In the genomic region with DNA sequence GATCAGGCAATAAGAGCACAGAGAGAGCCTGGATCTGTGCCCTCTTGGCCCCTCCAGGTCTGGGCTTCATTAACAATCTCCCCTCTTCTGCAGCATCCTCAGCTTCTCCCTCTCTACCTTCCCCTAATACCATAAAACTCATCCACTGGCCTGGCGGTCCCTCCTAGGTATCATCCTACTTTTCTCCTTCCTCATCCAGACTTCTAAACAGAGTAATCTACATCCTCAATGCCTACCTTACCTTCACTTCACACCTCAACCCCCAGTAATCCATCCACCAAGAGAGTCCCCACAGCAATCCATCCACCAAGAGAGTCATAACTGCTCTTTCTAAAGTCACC, we compare ENCODE assay signal across 20 cellular contexts. TPM values are rescaled to one million over a fixed set of nuclear protein-coding genes. Genes with fewer than 3 reads are reported as not detected.
"Had no signal": no experiment of that assay in that cellular context is flagged by ENCODE, and none has a peak within 500 bp of the region (broad histone marks: within the 10 kb centered on the region; RNA-seq: fewer than 3 reads in every experiment).

No MANE protein-coding gene starts in this region.

- H3K27ac ChIP-seq: parathyroid adenoma, stomach, testis had no signal

- H3K9me3 Mint-ChIP-seq: activated CD4-positive, alpha-beta T cell treated with anti-CD3 and anti-CD28 coated beads, Interleukin-2, amount 10 ng/mL, durations not matched to agents 24 days and 14 days; activated CD8-positive, alpha-beta T cell treated with anti-CD3 and anti-CD28 coated beads for 36 hours; activated naive CD4-positive, alpha-beta T cell treated with anti-CD3 and anti-CD28 coated beads for 36 hours; central memory CD8-positive, alpha-beta T cell; T-cell; type B pancreatic cell had no signal

- H3K9me3 ChIP-seq: stomach, testis had no signal

- H3K79me2 ChIP-seq: parathyroid adenoma had no signal

- H3K27me3 ChIP-seq: stomach, testis had no signal

- ATAC-seq: activated CD8-positive, alpha-beta T cell treated with anti-CD3 and anti-CD28 coated beads for 36 hours; naive thymus-derived CD8-positive, alpha-beta T cell; sciatic nerve; T-cell had no signal

- FAIRE-seq: endometrium had no signal

- H3K4me1 ChIP-seq: parathyroid adenoma, testis had no signal

- H3K36me3 Mint-ChIP-seq: naive thymus-derived CD8-positive, alpha-beta T cell; T-cell; type B pancreatic cell had no signal

- DNase-seq: activated CD4-positive, alpha-beta T cell treated with anti-CD3 and anti-CD28 coated beads, Interleukin-2, amount 10 ng/mL, durations not matched to agents 24 days and 14 days; activated CD4-positive, CD25-positive, alpha-beta regulatory T cell; activated CD8-positive, alpha-beta T cell treated with anti-CD3 and anti-CD28 coated beads for 36 hours; activated T-cell treated with anti-CD3 and anti-CD28 coated beads, Interleukin-2, amount 50 U/mL, for 1 hour; cortex of kidney; naive thymus-derived CD8-positive, alpha-beta T cell; stimulated activated CD4-positive, alpha-beta T cell treated with anti-CD3 and anti-CD28 coated beads, Interleukin-4, amount 100 ng/mL, for 1 hour; T-cell; T-helper 9 cell; testis had no signal

- H3K36me3 ChIP-seq: stomach had no signal

- H2AFZ ChIP-seq: parathyroid adenoma had no signal

- H3K9ac ChIP-seq: parathyroid adenoma had no signal

- H3K4me1 Mint-ChIP-seq: activated CD4-positive, alpha-beta T cell treated with anti-CD3 and anti-CD28 coated beads, Interleukin-2, amount 10 ng/mL, durations not matched to agents 24 days and 14 days; central memory CD8-positive, alpha-beta T cell; naive thymus-derived CD8-positive, alpha-beta T cell; T-cell had no signal

- H3K4me3 ChIP-seq: smooth muscle cell, stomach, testis had no signal

- H3K4me3 Mint-ChIP-seq: activated CD4-positive, alpha-beta T cell treated with anti-CD3 and anti-CD28 coated beads, Interleukin-2, amount 10 ng/mL, durations not matched to agents 24 days and 14 days; activated CD8-positive, alpha-beta T cell treated with anti-CD3 and anti-CD28 coated beads for 36 hours; activated naive CD4-positive, alpha-beta T cell treated with anti-CD3 and anti-CD28 coated beads for 36 hours; central memory CD8-positive, alpha-beta T cell; naive thymus-derived CD8-positive, alpha-beta T cell; T-cell; type B pancreatic cell had no signal

- H3K27ac Mint-ChIP-seq: activated CD4-positive, alpha-beta T cell treated with anti-CD3 and anti-CD28 coated beads, Interleukin-2, amount 10 ng/mL, durations not matched to agents 24 days and 14 days; activated CD8-positive, alpha-beta T cell treated with anti-CD3 and anti-CD28 coated beads for 36 hours; activated naive CD4-positive, alpha-beta T cell treated with anti-CD3 and anti-CD28 coated beads for 36 hours; naive thymus-derived CD8-positive, alpha-beta T cell; T-cell; type B pancreatic cell had no signal

RNA-seq across cellular contexts. Expression of gene FGFBP1, which starts 17.0 kb away (rescaled TPM):
- total RNA-seq: activated CD4-positive, alpha-beta T cell treated with anti-CD3 and anti-CD28 coated beads, Interleukin-2, amount 10 ng/mL, durations not matched to agents 24 days and 14 days; activated CD8-positive, alpha-beta T cell treated with anti-CD3 and anti-CD28 coated beads for 36 hours; activated naive CD4-positive, alpha-beta T cell treated with anti-CD3 and anti-CD28 coated beads for 36 hours; glomerular endothelial cell; left cardiac atrium; naive thymus-derived CD8-positive, alpha-beta T cell; sciatic nerve; smooth muscle cell; T-cell; testis had no signal
- polyA plus RNA-seq: naive thymus-derived CD8-positive, alpha-beta T cell; smooth muscle cell had no signal

RNA-seq across cellular contexts. Expression of gene FGFBP2, which starts 41.4 kb away (rescaled TPM):
- total RNA-seq: activated naive CD4-positive, alpha-beta T cell treated with anti-CD3 and anti-CD28 coated beads for 36 hours; glomerular endothelial cell; smooth muscle cell had no signal
- polyA plus RNA-seq: smooth muscle cell had no signal
